10 cellular contexts compared by ENCODE assay signal in genomic region chr2:27080140-27080469, GRCh38. TPM values are rescaled to one million over a fixed set of nuclear protein-coding genes. Genes with fewer than 3 reads are reported as not detected.
DNase-seq lines count a peak whose midpoint lies in the region; ATAC-seq and TF ChIP-seq lines count a peak whose summit lies in the region.
"Had no signal": no experiment of that assay in that cellular context is flagged by ENCODE, and none has a peak within 500 bp of the region (broad histone marks: within the 10 kb centered on the region; RNA-seq: fewer than 3 reads in every experiment).

No MANE protein-coding gene starts in this region.

- no peaks in the 10 kb centered on the region for H3K36me3 Mint-ChIP-seq in activated T-cell treated with anti-CD3 and anti-CD28 coated beads, Interleukin-2, amount 50 U/mL, for 24 hours (ENCODE audit: low read depth)

- no peaks in the 10 kb centered on the region for H3K27me3 ChIP-seq in brain microvascular endothelial cell (replicated peaks)
- no peaks in the 10 kb centered on the region for H3K27me3 ChIP-seq in mucosa of rectum (ENCODE audit: control insufficient read depth in 2 of 2, insufficient read depth in 2 of 2, low read length in 2 of 2)
- no peaks in the 10 kb centered on the region for H3K27me3 ChIP-seq in thoracic aorta (replicated peaks; ENCODE audit: insufficient read depth)

- no peaks in the 10 kb centered on the region for H3K9me3 Mint-ChIP-seq in activated T-cell treated with anti-CD3 and anti-CD28 coated beads, Interleukin-2, amount 50 U/mL, for 24 hours

- H3K9me3 ChIP-seq in mucosa of rectum (ENCODE audit: control insufficient read depth in 2 of 2, low read length in 2 of 2) (no peaks in the 10 kb centered on the region), thoracic aorta (no peaks in the 10 kb centered on the region)

- H3K27ac ChIP-seq in brain microvascular endothelial cell (no peak overlapping the region), mucosa of rectum (ENCODE audit: low read depth in 2 of 2, low read length in 2 of 2) (peak overlapping the region; percentile 68 to 93), thoracic aorta (peak overlapping the region; percentile 87 to 98)

- no peak overlapping the region for H3K4me3 Mint-ChIP-seq in activated T-cell treated with anti-CD3 and anti-CD28 coated beads, Interleukin-2, amount 50 U/mL, for 24 hours

- peak overlapping the region in 1 of 2 donors; percentile 49 for H3K9ac ChIP-seq in mucosa of rectum (ENCODE audit: low read depth in 1 of 2, low read length in 2 of 2)

- ATAC-seq in thoracic aorta (ENCODE audit: insufficient number of reproducible peaks, low FRiP score, low read depth) (no peak), HG03457 (IDR thresholded peaks at IDR 0.05; ENCODE audit: unreplicated experiment) (no peak), HG03196 (IDR thresholded peaks at IDR 0.05; ENCODE audit: unreplicated experiment) (no peak)

- H3K4me3 ChIP-seq in brain microvascular endothelial cell (ENCODE audit: low read depth, low read length) = peak overlapping the region; percentile 73
- peak overlapping the region; percentile 11 to 72 for H3K4me3 ChIP-seq in mucosa of rectum (ENCODE audit: low read length in 2 of 2)
- peak overlapping the region; percentile 77 for H3K4me3 ChIP-seq in thoracic aorta

- peak overlapping the region; percentile 81 for H3K27ac Mint-ChIP-seq in activated T-cell treated with anti-CD3 and anti-CD28 coated beads, Interleukin-2, amount 50 U/mL, for 24 hours

- in situ Hi-C loops in brain microvascular endothelial cell (cut with HindIII; ENCODE audit: low pct_ligation_motif_present, low sequenced_read_pairs) = no loop called here

- H3K27me3 Mint-ChIP-seq in activated T-cell treated with anti-CD3 and anti-CD28 coated beads, Interleukin-2, amount 50 U/mL, for 24 hours = no peaks in the 10 kb centered on the region

- DNase-seq in activated T-cell treated with anti-CD3 and anti-CD28 coated beads, Interleukin-2, amount 50 U/mL, for 24 hours = no peak
- DNase-seq in activated T-cell treated with anti-CD3 and anti-CD28 coated beads, Interleukin-2, amount 50 U/mL, for 48 hours = no peak
- DNase-seq in brain microvascular endothelial cell = no peak
- DNase-seq in thoracic aorta (ENCODE audit: low spot score) = no peak
- no peak for DNase-seq in NK-92 (lab: John Stamatoyannopoulos, UW; ENCODE audit: unreplicated experiment)
- DNase-seq: activated CD4-positive, alpha-beta T cell treated with anti-CD3 and anti-CD28 coated beads for 4 hours; cortex of kidney had no signal

- H3K36me3 ChIP-seq in brain microvascular endothelial cell (replicated peaks) = peaks cover 3% of the 10 kb centered on the region
- no peaks in the 10 kb centered on the region for H3K36me3 ChIP-seq in mucosa of rectum (ENCODE audit: control insufficient read depth in 2 of 2, insufficient read depth in 2 of 2, low read length in 2 of 2)
- H3K36me3 ChIP-seq in thoracic aorta = peaks cover 14% of the 10 kb centered on the region

- TF ChIP-seq CTCF in brain microvascular endothelial cell (IDR thresholded peaks at IDR 0.05; ENCODE audit: low read depth, low read length, missing control alignments) = no peak
- no peak for TF ChIP-seq CTCF in thoracic aorta (IDR thresholded peaks at IDR 0.05)

- peaks cover 33% of the 10 kb centered on the region for H3K4me1 Mint-ChIP-seq in activated T-cell treated with anti-CD3 and anti-CD28 coated beads, Interleukin-2, amount 50 U/mL, for 24 hours (ENCODE audit: low read depth)

- H3K4me1 ChIP-seq in mucosa of rectum (ENCODE audit: control insufficient read depth in 2 of 2, insufficient read depth in 2 of 2, low read length in 2 of 2) (peaks cover 15 to 22% of the 10 kb centered on the region in 2 donors), thoracic aorta (ENCODE audit: control insufficient read depth in 1 of 2, low read depth in 2 of 2) (peaks cover 30 to 72% of the 10 kb centered on the region in 2 donors)

RNA-seq across cellular contexts. Expression of gene EMILIN1, which starts 1.7 kb away (rescaled TPM):
- total RNA-seq in thoracic aorta = 100 to 1,000 TPM; 231 to 309 TPM

RNA-seq across cellular contexts. Expression of gene KHK, which starts 6.5 kb away (rescaled TPM):
- total RNA-seq in thoracic aorta = 1 to 10 TPM; 1.5 to 2.6 TPM

RNA-seq across cellular contexts. Expression of gene OST4, which starts 8.7 kb away (rescaled TPM):
- total RNA-seq in thoracic aorta = 100 to 1,000 TPM; 147 to 272 TPM

RNA-seq across cellular contexts. Expression of gene AGBL5, which starts 28.6 kb away (rescaled TPM):
- total RNA-seq in thoracic aorta = 10 to 100 TPM in 1 of 2 donors, 1 to 10 TPM in 1; 7.8 to 10.8 TPM

RNA-seq across cellular contexts. Expression of gene CGREF1, which starts 38.8 kb away (rescaled TPM):
- 10 to 100 TPM; 18.8 to 19.8 TPM for total RNA-seq in thoracic aorta
